ENCODE assay signal across 2 cellular contexts in genomic region chr2:168635065-168635577, GRCh38.
TF ChIP-seq lines count a peak whose summit lies in the region.

No MANE protein-coding gene starts in this region.

TF ChIP-seq in HCT116, 20 proteins besides CTCF, POLR2A, EP300 and RAD21 (continued from another document):
- TF ChIP-seq REST (IDR thresholded peaks at IDR 0.05; ENCODE audit: low read depth), result no peak

TF ChIP-seq in GM12878, 131 proteins besides CTCF, POLR2A, EP300 and RAD21 (continued from another document):
- TF ChIP-seq PBX3 (IDR thresholded peaks at IDR 0.05; ENCODE audit: insufficient replicate concordance, low read depth, low read length) (no peak), REST (IDR thresholded peaks at IDR 0.05; ENCODE audit: low read depth, low read length) (no peak), ZNF687 (IDR thresholded peaks at IDR 0.05) (no peak), HDAC6 (IDR thresholded peaks at IDR 0.05; ENCODE audit: unreplicated experiment) (no peak), PAX8 (IDR thresholded peaks at IDR 0.05) (no peak), DPF2 (IDR thresholded peaks at IDR 0.05) (no peak), CBFB (IDR thresholded peaks at IDR 0.05; ENCODE audit: low read depth) (no peak), ZNF207 (IDR thresholded peaks at IDR 0.05; ENCODE audit: borderline replicate concordance) (no peak), FOXK2 (IDR thresholded peaks at IDR 0.05) (no peak), ZNF217 (IDR thresholded peaks at IDR 0.05) (no peak)
- TF ChIP-seq, protein P1, sequence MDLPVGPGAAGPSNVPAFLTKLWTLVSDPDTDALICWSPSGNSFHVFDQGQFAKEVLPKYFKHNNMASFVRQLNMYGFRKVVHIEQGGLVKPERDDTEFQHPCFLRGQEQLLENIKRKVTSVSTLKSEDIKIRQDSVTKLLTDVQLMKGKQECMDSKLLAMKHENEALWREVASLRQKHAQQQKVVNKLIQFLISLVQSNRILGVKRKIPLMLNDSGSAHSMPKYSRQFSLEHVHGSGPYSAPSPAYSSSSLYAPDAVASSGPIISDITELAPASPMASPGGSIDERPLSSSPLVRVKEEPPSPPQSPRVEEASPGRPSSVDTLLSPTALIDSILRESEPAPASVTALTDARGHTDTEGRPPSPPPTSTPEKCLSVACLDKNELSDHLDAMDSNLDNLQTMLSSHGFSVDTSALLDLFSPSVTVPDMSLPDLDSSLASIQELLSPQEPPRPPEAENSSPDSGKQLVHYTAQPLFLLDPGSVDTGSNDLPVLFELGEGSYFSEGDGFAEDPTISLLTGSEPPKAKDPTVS (IDR thresholded peaks at IDR 0.05; ENCODE audit: low read depth, low read length), result no peak
- TF ChIP-seq, protein P2, sequence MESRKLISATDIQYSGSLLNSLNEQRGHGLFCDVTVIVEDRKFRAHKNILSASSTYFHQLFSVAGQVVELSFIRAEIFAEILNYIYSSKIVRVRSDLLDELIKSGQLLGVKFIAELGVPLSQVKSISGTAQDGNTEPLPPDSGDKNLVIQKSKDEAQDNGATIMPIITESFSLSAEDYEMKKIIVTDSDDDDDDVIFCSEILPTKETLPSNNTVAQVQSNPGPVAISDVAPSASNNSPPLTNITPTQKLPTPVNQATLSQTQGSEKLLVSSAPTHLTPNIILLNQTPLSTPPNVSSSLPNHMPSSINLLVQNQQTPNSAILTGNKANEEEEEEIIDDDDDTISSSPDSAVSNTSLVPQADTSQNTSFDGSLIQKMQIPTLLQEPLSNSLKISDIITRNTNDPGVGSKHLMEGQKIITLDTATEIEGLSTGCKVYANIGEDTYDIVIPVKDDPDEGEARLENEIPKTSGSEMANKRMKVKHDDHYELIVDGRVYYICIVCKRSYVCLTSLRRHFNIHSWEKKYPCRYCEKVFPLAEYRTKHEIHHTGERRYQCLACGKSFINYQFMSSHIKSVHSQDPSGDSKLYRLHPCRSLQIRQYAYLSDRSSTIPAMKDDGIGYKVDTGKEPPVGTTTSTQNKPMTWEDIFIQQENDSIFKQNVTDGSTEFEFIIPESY (IDR thresholded peaks at IDR 0.05), result no peak
